Comparison of ENCODE assay signal across 21 cellular contexts in genomic region chr4:45349859-45350258, GRCh38.
DNase-seq lines count a peak whose midpoint lies in the region; ATAC-seq and TF ChIP-seq lines count a peak whose summit lies in the region.
"Had no signal": no experiment of that assay in that cellular context is flagged by ENCODE, and none has a peak within 500 bp of the region (broad histone marks: within the 10 kb centered on the region; RNA-seq: fewer than 3 reads in every experiment).

No MANE protein-coding gene starts in this region.

- no peaks in the 10 kb centered on the region for H3K27me3 ChIP-seq in mammary epithelial cell (ENCODE audit: insufficient read depth, low read length)
- H3K27me3 ChIP-seq in skeletal muscle satellite cell (ENCODE audit: control insufficient read depth, insufficient read depth, low read length): no peaks in the 10 kb centered on the region
- H3K27me3 ChIP-seq: cardiac muscle cell, heart right ventricle, SJCRH30, testis had no signal

- ATAC-seq in GM18868 (IDR thresholded peaks at IDR 0.05; ENCODE audit: unreplicated experiment): peak; percentile 17
- ATAC-seq in HG03432 (IDR thresholded peaks at IDR 0.05; ENCODE audit: unreplicated experiment): peak; percentile 18
- no peak for ATAC-seq in GM18861 (IDR thresholded peaks at IDR 0.05; ENCODE audit: unreplicated experiment)
- ATAC-seq: activated T-cell treated with anti-CD3 and anti-CD28 coated beads, Interleukin-2, amount 50 U/mL, for 4 hours; HCT116; natural killer cell; Panc1 had no signal

- H4K20me1 ChIP-seq in mammary epithelial cell (ENCODE audit: insufficient read depth, low read length): no peaks in the 10 kb centered on the region

- peak overlapping the region; percentile 91 for H2AFZ ChIP-seq in mammary epithelial cell (ENCODE audit: low read depth, low read length)

- H3K4me2 ChIP-seq in mammary epithelial cell (ENCODE audit: insufficient read depth, low read depth, low read length) (peak overlapping the region; percentile 76), skeletal muscle satellite cell (ENCODE audit: low read length) (peak overlapping the region; percentile 76)

- H3K9ac ChIP-seq in mammary epithelial cell (ENCODE audit: insufficient read depth, low read length) (no peak overlapping the region), skeletal muscle satellite cell (ENCODE audit: low read depth, low read length) (no peak overlapping the region)

- H3K9me3 ChIP-seq in mammary epithelial cell (replicated peaks; ENCODE audit: insufficient read depth, low read length) (no peaks in the 10 kb centered on the region), skeletal muscle satellite cell (replicated peaks; ENCODE audit: low read length) (no peaks in the 10 kb centered on the region)
- H3K9me3 ChIP-seq: heart right ventricle, SJCRH30, testis had no signal

- DNase-seq in mammary epithelial cell (no peak), GOT3 (lab: John Stamatoyannopoulos, UW) (no peak)
- DNase-seq in activated naive CD4-positive, alpha-beta T cell (lab: John Stamatoyannopoulos, UW): no peak
- DNase-seq: activated CD8-positive, alpha-beta memory T cell treated with anti-CD3 and anti-CD28 coated beads for 24 hours; activated naive CD4-positive, alpha-beta T cell treated with Interleukin-2 at 50 U/mL for 16 hours; activated T-cell treated with anti-CD3 and anti-CD28 coated beads, Interleukin-2, amount 50 U/mL, for 4 hours; amniotic stem cell; CD4-positive, alpha-beta memory T cell; GDM1; heart right ventricle; natural killer cell; NCI-H446 treated with DMSO at 0.1 percent for 48 hours; testis had no signal

- dilution Hi-C loops in mammary epithelial cell (cut with HindIII; ENCODE audit: low sequenced_read_pairs): no loop called here

- no peak for TF ChIP-seq CTCF in mammary epithelial cell (conservative IDR thresholded peaks at IDR 0.05 in 1 of 2, IDR thresholded peaks at IDR 0.05 in 1 of 2; ENCODE audit: extremely low read depth in 1 of 2, insufficient read depth in 1 of 2, low read depth in 1 of 2, low read length in 2 of 2)

- H3K36me3 ChIP-seq in mammary epithelial cell (ENCODE audit: insufficient read depth, low read length) (no peaks in the 10 kb centered on the region), skeletal muscle satellite cell (ENCODE audit: insufficient read depth, low read length) (no peaks in the 10 kb centered on the region)
- H3K36me3 ChIP-seq: cardiac muscle cell, heart right ventricle, SJCRH30 had no signal

- CTCF ChIA-PET in mammary epithelial cell (lab: Charles Lee; ENCODE audit: low non-redundant PET): no interaction called here

- no peaks in the 10 kb centered on the region for H3K79me2 ChIP-seq in mammary epithelial cell (ENCODE audit: insufficient read depth, low read length)

- in situ Hi-C loops in mammary epithelial cell (cut with MboI; ENCODE audit: low sequenced_read_pairs in 2 of 2): no loop called here

- 93% methylated on average over 1 of the region's 1 CpG for WGBS in mammary epithelial cell (ENCODE audit: low coverage, missing lambda C conversion rate)

- H3K4me3 ChIP-seq in mammary epithelial cell (replicated peaks in 1 of 3; ENCODE audit: insufficient read depth in 1 of 3, low read depth in 2 of 3, low read length in 3 of 3): peak overlapping the region in 1 of 3 experiments; percentile 43
- H3K4me3 ChIP-seq in skeletal muscle satellite cell (ENCODE audit: low read length): no peak overlapping the region
- H3K4me3 ChIP-seq: cardiac muscle cell, testis had no signal

- no TSS peak for BruUV-seq in mammary epithelial cell (replicated peaks; lab: Mats Ljungman, UMichigan)

- intact Hi-C loops in mammary epithelial cell (cut with micrococcal nuclease): no loop called here

- no peak overlapping the region for H3K27ac ChIP-seq in mammary epithelial cell (ENCODE audit: insufficient read depth, low read depth, low read length)
- H3K27ac ChIP-seq: cardiac muscle cell, heart right ventricle, testis had no signal

- peaks cover 3% of the 10 kb centered on the region for H3K4me1 ChIP-seq in mammary epithelial cell (ENCODE audit: insufficient read depth, low read length)
- no peaks in the 10 kb centered on the region for H3K4me1 ChIP-seq in skeletal muscle satellite cell (ENCODE audit: control insufficient read depth, insufficient read depth, low read length)
- H3K4me1 ChIP-seq: testis had no signal
